Comparison of ENCODE assay signal across 7 cellular contexts in the genomic region with DNA sequence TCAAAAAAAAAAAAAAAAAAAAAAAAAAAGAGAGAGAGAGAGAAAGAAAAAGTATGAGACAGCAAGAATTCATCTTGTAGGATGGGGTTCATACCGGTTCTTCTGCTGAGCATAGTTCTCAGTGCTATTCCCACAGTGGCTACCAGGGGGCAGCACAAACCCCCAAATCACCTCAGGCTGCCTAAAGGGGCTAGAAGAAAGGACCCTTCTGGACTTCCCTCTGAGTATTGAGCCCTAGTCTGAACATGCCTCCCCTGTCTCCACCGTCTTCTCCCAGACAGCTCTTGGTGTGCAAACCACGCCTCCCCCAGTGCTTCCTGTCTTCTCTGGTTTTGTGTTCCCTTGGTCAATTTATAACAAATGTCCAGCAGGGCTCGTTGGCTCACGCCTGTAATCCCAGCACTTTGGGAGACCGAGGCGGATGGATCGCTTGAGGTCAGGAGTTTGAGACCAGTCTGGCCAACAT. TPM values are rescaled to one million over a fixed set of nuclear protein-coding genes. Genes with fewer than 3 reads are reported as not detected.
DNase-seq lines count a peak whose midpoint lies in the region; ATAC-seq and TF ChIP-seq lines count a peak whose summit lies in the region.

No MANE protein-coding gene starts in this region.

- DNase-seq in GM12865 (ENCODE audit: low read depth) (peak; percentile 78), SK-MEL-5 (ENCODE audit: low read depth, low spot score) (peak; percentile 80), germinal center (ENCODE audit: low spot score) (peak; percentile 67), posterior cingulate gyrus (peak; percentile 52 to 94 (median 82))
- peak; percentile 48 for DNase-seq in activated gamma-delta T cell treated with anti-CD3 and anti-CD28 coated beads, Interleukin-2, amount 50 U/mL, for 16 hours (ENCODE audit: low read depth)

- no peaks in the 10 kb centered on the region for H4K20me1 ChIP-seq in Loucy (ENCODE audit: insufficient read depth, low read length, poor library complexity, severe bottlenecking)

- no peaks in the 10 kb centered on the region for H3K27me3 ChIP-seq in Loucy (ENCODE audit: insufficient read depth, low read length, poor library complexity, severe bottlenecking)

- H3K9ac ChIP-seq in Loucy (ENCODE audit: low read depth, low read length, poor library complexity, severe bottlenecking), result peak overlapping the region; percentile 12

- H3K4me3 ChIP-seq in GM12865 (ENCODE audit: low read depth, low read length) (no peak overlapping the region), Loucy (ENCODE audit: low read length, poor library complexity, severe bottlenecking) (no peak overlapping the region)

- H3K9me3 ChIP-seq in Loucy (ENCODE audit: insufficient read depth, low read depth, low read length), result no peaks in the 10 kb centered on the region

- ATAC-seq in GM21447 (IDR thresholded peaks at IDR 0.05; ENCODE audit: unreplicated experiment), result no peak

- TF ChIP-seq CTCF in GM12865 (IDR thresholded peaks at IDR 0.05; ENCODE audit: insufficient read depth, low read depth, low read length, missing control alignments) (peak; percentile 86), Loucy (conservative IDR thresholded peaks at IDR 0.05; ENCODE audit: low read length) (peak; percentile 78)

- H3K36me3 ChIP-seq in Loucy (ENCODE audit: insufficient read depth, low read length), result no peaks in the 10 kb centered on the region

- H3K4me1 ChIP-seq in Loucy (ENCODE audit: insufficient read depth, low read length, poor library complexity, severe bottlenecking), result peaks cover 30% of the 10 kb centered on the region

- intact Hi-C loops in posterior cingulate gyrus (cut with DNase I), result loop anchor here (1.0 kb wide), 1 partner anchor 104 kb away; no protein-coding TSS in a partner anchor

- no peak overlapping the region for H3K4me2 ChIP-seq in Loucy (ENCODE audit: low read depth, low read length, poor library complexity, severe bottlenecking)

- no peaks in the 10 kb centered on the region for H3K9me2 ChIP-seq in Loucy (replicated peaks; ENCODE audit: low read depth, low read length)

- no peak overlapping the region for H2AFZ ChIP-seq in Loucy (ENCODE audit: low read length)

- no peaks in the 10 kb centered on the region for H3F3A ChIP-seq in Loucy (ENCODE audit: low read depth)

- H3K79me2 ChIP-seq in Loucy (ENCODE audit: insufficient read depth, low read length), result no peaks in the 10 kb centered on the region

- in situ Hi-C loops in SK-MEL-5 (cut with HindIII; ENCODE audit: low pct_unique_long_range_greater_than_20kb, low sequenced_read_pairs), result no loop called here

RNA-seq across cellular contexts. Expression of a gene that starts 31.3 kb away (rescaled TPM):
- 74.3 and 87.8 TPM in 2 replicates for total RNA-seq in SK-MEL-5 (2014; rRNA removed; shearing (Covaris generic))
- polyA plus RNA-seq in SK-MEL-5 (2015; cell fraction: cytosol; rRNA removed), result 74.1 and 84.9 TPM in 2 replicates
- polyA plus RNA-seq in SK-MEL-5 (2015; cell fraction: nucleus; rRNA removed), result 102 and 203 TPM in 2 replicates

RNA-seq across cellular contexts. Expression of a gene that starts 59.8 kb away (rescaled TPM):
- total RNA-seq in SK-MEL-5 (2014; rRNA removed; shearing (Covaris generic)), result 47.2 and 49.1 TPM in 2 replicates
- polyA plus RNA-seq in SK-MEL-5 (2015; cell fraction: cytosol; rRNA removed), result 24.3 and 26.5 TPM in 2 replicates
- 15.9 and 21.6 TPM in 2 replicates for polyA plus RNA-seq in SK-MEL-5 (2015; cell fraction: nucleus; rRNA removed)
